Comparison of ENCODE assay signal across 1 cellular context in the genomic region with DNA sequence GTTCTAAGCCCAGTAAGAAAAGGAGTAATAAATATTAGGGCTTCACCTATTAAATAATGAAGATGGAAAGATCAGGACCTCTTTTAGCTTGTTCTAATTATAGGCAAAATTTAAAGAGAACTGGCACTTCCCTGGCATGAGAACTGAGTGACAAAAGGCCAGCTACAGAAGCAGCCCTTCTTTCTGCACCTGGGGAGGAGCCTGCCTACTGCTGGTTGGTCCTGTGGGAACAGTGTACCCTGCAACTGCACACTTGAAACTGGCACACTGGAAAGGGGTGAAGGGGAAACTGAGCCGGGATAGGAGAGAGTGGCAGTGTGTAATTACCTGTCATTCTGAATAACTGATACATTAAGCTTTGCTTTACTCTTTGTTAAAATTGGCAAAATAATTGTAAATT.
TF ChIP-seq lines count a peak whose summit lies in the region.

No MANE protein-coding gene starts in this region.

TF ChIP-seq in HepG2, 621 proteins besides CTCF, POLR2A, EP300 and RAD21 (continued from another document):
- no peak for TF ChIP-seq SATB2 (CRISPR knock-in tag; IDR thresholded peaks at IDR 0.05)
- TF ChIP-seq HIVEP1 (CRISPR knock-in tag; IDR thresholded peaks at IDR 0.05), result no peak
- no peak for TF ChIP-seq HCFC1 (IDR thresholded peaks at IDR 0.05; ENCODE audit: low read depth, low read length)
- no peak for TF ChIP-seq ZNF83 (CRISPR knock-in tag; IDR thresholded peaks at IDR 0.05; ENCODE audit: borderline replicate concordance)
- TF ChIP-seq DNMT1 (CRISPR knock-in tag; IDR thresholded peaks at IDR 0.05), result no peak
- TF ChIP-seq CBX5 (CRISPR knock-in tag; IDR thresholded peaks at IDR 0.05; ENCODE audit: borderline replicate concordance), result no peak
- no peak for TF ChIP-seq SOX5 (CRISPR knock-in tag; IDR thresholded peaks at IDR 0.05; ENCODE audit: borderline replicate concordance)
- TF ChIP-seq, protein P1, sequence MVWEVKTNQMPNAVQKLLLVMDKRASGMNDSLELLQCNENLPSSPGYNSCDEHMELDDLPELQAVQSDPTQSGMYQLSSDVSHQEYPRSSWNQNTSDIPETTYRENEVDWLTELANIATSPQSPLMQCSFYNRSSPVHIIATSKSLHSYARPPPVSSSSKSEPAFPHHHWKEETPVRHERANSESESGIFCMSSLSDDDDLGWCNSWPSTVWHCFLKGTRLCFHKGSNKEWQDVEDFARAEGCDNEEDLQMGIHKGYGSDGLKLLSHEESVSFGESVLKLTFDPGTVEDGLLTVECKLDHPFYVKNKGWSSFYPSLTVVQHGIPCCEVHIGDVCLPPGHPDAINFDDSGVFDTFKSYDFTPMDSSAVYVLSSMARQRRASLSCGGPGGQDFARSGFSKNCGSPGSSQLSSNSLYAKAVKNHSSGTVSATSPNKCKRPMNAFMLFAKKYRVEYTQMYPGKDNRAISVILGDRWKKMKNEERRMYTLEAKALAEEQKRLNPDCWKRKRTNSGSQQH (CRISPR knock-in tag; IDR thresholded peaks at IDR 0.05; ENCODE audit: low read depth), result no peak
- no peak for TF ChIP-seq ZNF256 (CRISPR knock-in tag; conservative IDR thresholded peaks at IDR 0.05)
- no peak for TF ChIP-seq POGZ (CRISPR knock-in tag; IDR thresholded peaks at IDR 0.05)
- TF ChIP-seq, protein P2, sequence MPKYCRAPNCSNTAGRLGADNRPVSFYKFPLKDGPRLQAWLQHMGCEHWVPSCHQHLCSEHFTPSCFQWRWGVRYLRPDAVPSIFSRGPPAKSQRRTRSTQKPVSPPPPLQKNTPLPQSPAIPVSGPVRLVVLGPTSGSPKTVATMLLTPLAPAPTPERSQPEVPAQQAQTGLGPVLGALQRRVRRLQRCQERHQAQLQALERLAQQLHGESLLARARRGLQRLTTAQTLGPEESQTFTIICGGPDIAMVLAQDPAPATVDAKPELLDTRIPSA (CRISPR knock-in tag; IDR thresholded peaks at IDR 0.05; ENCODE audit: borderline replicate concordance), result no peak
